17 cellular contexts compared by ENCODE assay signal in the genomic region with DNA sequence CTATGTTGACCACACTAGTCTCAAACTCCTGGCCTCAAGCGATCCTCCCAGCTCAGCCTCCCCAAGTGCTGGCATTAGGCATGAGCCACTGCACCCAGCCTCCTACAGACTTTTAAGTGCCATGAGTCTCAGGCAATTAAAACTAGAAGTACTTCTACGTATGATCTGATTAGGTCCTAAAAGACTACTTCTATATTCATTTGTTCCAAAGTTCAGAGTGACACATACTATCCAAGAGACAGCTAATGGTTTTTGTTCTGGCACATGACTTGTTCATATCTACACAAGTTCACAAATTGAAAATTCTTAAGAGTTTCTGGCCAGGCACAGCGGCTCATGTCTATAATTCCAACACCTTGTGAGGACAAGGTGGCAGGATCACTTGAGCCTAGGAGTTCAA. TPM values are rescaled to one million over a fixed set of nuclear protein-coding genes. Genes with fewer than 3 reads are reported as not detected.
DNase-seq lines count a peak whose midpoint lies in the region; ATAC-seq and TF ChIP-seq lines count a peak whose summit lies in the region.
"Had no signal": no experiment of that assay in that cellular context is flagged by ENCODE, and none has a peak within 500 bp of the region (broad histone marks: within the 10 kb centered on the region; RNA-seq: fewer than 3 reads in every experiment).

No MANE protein-coding gene starts in this region.

- H3K36me3 Mint-ChIP-seq in activated naive CD4-positive, alpha-beta T cell treated with anti-CD3 and anti-CD28 coated beads, Interleukin-2, amount 50 U/mL, for 72 hours, result no peaks in the 10 kb centered on the region
- no peaks in the 10 kb centered on the region for H3K36me3 Mint-ChIP-seq in activated naive CD4-positive, alpha-beta T cell treated with anti-CD3 and anti-CD28 coated beads for 36 hours (ENCODE audit: low read depth)
- H3K36me3 Mint-ChIP-seq in CD4-positive, alpha-beta T cell (ENCODE audit: low read depth), result peaks cover 2% of the 10 kb centered on the region

- CTCF ChIA-PET in activated naive CD4-positive, alpha-beta T cell treated with anti-CD3 and anti-CD28 coated beads for 36 hours (lab: Charles Lee), result interaction anchor here (0.5 to 5.2 kb wide), 2 partner anchors 52 to 183 kb away, joined by 4 to 39 read pairs; a partner anchor contains a TSS
- CTCF ChIA-PET in CD4-positive, alpha-beta T cell (lab: Charles Lee), result no interaction called here

- H3K4me1 ChIP-seq in mucosa of descending colon (ENCODE audit: low read depth) (peaks cover 10% of the 10 kb centered on the region), adrenal gland (replicated peaks in 1 of 2) (peaks cover 21% of the 10 kb centered on the region in 2 donors)
- H3K4me1 ChIP-seq: HAP-1 had no signal

- no peak overlapping the region for H3K4me3 Mint-ChIP-seq in activated naive CD4-positive, alpha-beta T cell treated with anti-CD3 and anti-CD28 coated beads for 36 hours
- H3K4me3 Mint-ChIP-seq in CD4-positive, alpha-beta T cell, result no peak overlapping the region

- ATAC-seq in activated CD4-positive, CD25-positive, alpha-beta regulatory T cell treated with anti-CD3 and anti-CD28 coated beads, Interleukin-2, amount 50 U/mL, for 24 hours, result peak; percentile 56 to 86
- peak; percentile 55 to 83 for ATAC-seq in activated naive CD4-positive, alpha-beta T cell treated with anti-CD3 and anti-CD28 coated beads, Interleukin-2, amount 50 U/mL, for 72 hours
- ATAC-seq in CD4-positive, alpha-beta T cell (ENCODE audit: poor library complexity), result no peak
- ATAC-seq in mucosa of descending colon, result peak; percentile 88

- no peaks in the 10 kb centered on the region for H3K27me3 ChIP-seq in CD4-positive, alpha-beta T cell (ENCODE audit: control insufficient read depth, insufficient read depth, low read length)
- no peaks in the 10 kb centered on the region for H3K27me3 ChIP-seq in adrenal gland

- H3K27ac ChIP-seq in CD4-positive, alpha-beta T cell (ENCODE audit: low read depth, low read length), result no peak overlapping the region
- no peak overlapping the region for H3K27ac ChIP-seq in adrenal gland
- H3K27ac ChIP-seq: C4-2B had no signal

- TF ChIP-seq CTCF in CD4-positive, alpha-beta T cell (IDR thresholded peaks at IDR 0.05), result no peak
- no peak for TF ChIP-seq CTCF in mucosa of descending colon (IDR thresholded peaks at IDR 0.05)
- TF ChIP-seq CTCF in adrenal gland (IDR thresholded peaks at IDR 0.05), result no peak

- no peaks in the 10 kb centered on the region for H3K27me3 Mint-ChIP-seq in activated naive CD4-positive, alpha-beta T cell treated with anti-CD3 and anti-CD28 coated beads for 36 hours (ENCODE audit: low read depth)
- H3K27me3 Mint-ChIP-seq in CD4-positive, alpha-beta T cell, result no peaks in the 10 kb centered on the region

- intact Hi-C loops in activated naive CD4-positive, alpha-beta T cell treated with anti-CD3 and anti-CD28 coated beads for 36 hours (cut with micrococcal nuclease), result no loop called here
- intact Hi-C loops in CD4-positive, alpha-beta T cell (cut with DNase I, micrococcal nuclease), result no loop called here
- intact Hi-C loops in mucosa of descending colon (cut with DNase I, micrococcal nuclease) (no loop called here), adrenal gland (cut with DNase I) (loop anchor here (10.0 kb wide), 2 partner anchors 54 to 64 kb away; a partner anchor contains a TSS)

- H3K4me3 ChIP-seq in mucosa of descending colon, result no peak overlapping the region
- no peak overlapping the region for H3K4me3 ChIP-seq in adrenal gland
- H3K4me3 ChIP-seq: HAP-1 had no signal

- H3K36me3 ChIP-seq in mucosa of descending colon (ENCODE audit: low read depth) (no peaks in the 10 kb centered on the region), adrenal gland (replicated peaks in 1 of 2) (no peaks in the 10 kb centered on the region)
- H3K36me3 ChIP-seq: HAP-1 had no signal

- no peaks in the 10 kb centered on the region for H3K9me3 ChIP-seq in CD4-positive, alpha-beta T cell (ENCODE audit: control insufficient read depth, low read length)
- H3K9me3 ChIP-seq in mucosa of descending colon, result no peaks in the 10 kb centered on the region
- no peaks in the 10 kb centered on the region for H3K9me3 ChIP-seq in adrenal gland (replicated peaks in 1 of 3)
- H3K9me3 ChIP-seq: HAP-1 had no signal

- WGBS in adrenal gland, 4 donors, result 79 to 95% (median 94%) methylated on average over 3 of the region's 3 CpGs

- POLR2A ChIA-PET in CD4-positive, alpha-beta T cell (lab: Charles Lee), result no interaction called here

- no peak for DNase-seq in activated CD4-positive, CD25-positive, alpha-beta regulatory T cell (lab: John Stamatoyannopoulos, UW)
- DNase-seq in activated naive CD4-positive, alpha-beta T cell treated with anti-CD3 and anti-CD28 coated beads, Interleukin-2, amount 50 U/mL, for 72 hours (ENCODE audit: low spot score in 2 of 2), result no peak
- no peak for DNase-seq in activated naive CD4-positive, alpha-beta T cell treated with anti-CD3 and anti-CD28 coated beads for 36 hours
- no peak for DNase-seq in CD4-positive, alpha-beta T cell
- DNase-seq in mucosa of descending colon (no peak), adrenal gland (no peak), globus pallidus (ENCODE audit: low spot score) (no peak)
- DNase-seq: 8988T, Calu3, DND-41, GDM1, MM.1S, NCI-H187 treated with DMSO at 0.1 percent for 48 hours, NCI-H446 had no signal

- no peaks in the 10 kb centered on the region for H3K9me3 Mint-ChIP-seq in activated naive CD4-positive, alpha-beta T cell treated with anti-CD3 and anti-CD28 coated beads, Interleukin-2, amount 50 U/mL, for 72 hours
- H3K9me3 Mint-ChIP-seq in activated naive CD4-positive, alpha-beta T cell treated with anti-CD3 and anti-CD28 coated beads for 36 hours, result no peaks in the 10 kb centered on the region
- H3K9me3 Mint-ChIP-seq in CD4-positive, alpha-beta T cell, result no peaks in the 10 kb centered on the region

- no peak overlapping the region for H3K27ac Mint-ChIP-seq in activated naive CD4-positive, alpha-beta T cell treated with anti-CD3 and anti-CD28 coated beads, Interleukin-2, amount 50 U/mL, for 72 hours
- no peak overlapping the region for H3K27ac Mint-ChIP-seq in activated naive CD4-positive, alpha-beta T cell treated with anti-CD3 and anti-CD28 coated beads for 36 hours
- H3K27ac Mint-ChIP-seq in CD4-positive, alpha-beta T cell, result peak overlapping the region; percentile 53

- no peak for TF ChIP-seq POLR2A in adrenal gland (IDR thresholded peaks at IDR 0.05)

- peaks cover 12% of the 10 kb centered on the region for H3K4me1 Mint-ChIP-seq in activated naive CD4-positive, alpha-beta T cell treated with anti-CD3 and anti-CD28 coated beads for 36 hours (ENCODE audit: low read depth)
- H3K4me1 Mint-ChIP-seq in CD4-positive, alpha-beta T cell (ENCODE audit: low read depth), result peaks cover 6% of the 10 kb centered on the region

RNA-seq across cellular contexts. Expression of a gene that starts 11.7 kb away (rescaled TPM):
- total RNA-seq in activated naive CD4-positive, alpha-beta T cell treated with anti-CD3 and anti-CD28 coated beads, Interleukin-2, amount 50 U/mL, for 72 hours, result 10 to 100 TPM; 45.4 to 79.5 TPM
- 10 to 100 TPM; 76.7 to 91.9 TPM for total RNA-seq in activated naive CD4-positive, alpha-beta T cell treated with anti-CD3 and anti-CD28 coated beads for 36 hours
- 1 to 10 TPM; 6.9 to 8.8 TPM for total RNA-seq in CD4-positive, alpha-beta T cell
- total RNA-seq in mucosa of descending colon, result 10 to 100 TPM in 1 of 3 donors, 1 to 10 TPM in 2; 5.9 to 10.7 (median 8.8) TPM
- 10 to 100 TPM in 1 of 8 donors, 1 to 10 TPM in 7; 4.3 to 15.0 (median 6.8) TPM for total RNA-seq in adrenal gland
- polyA plus RNA-seq in adrenal gland, result 1 to 10 TPM; 1.7 to 7.6 (median 2.2) TPM

RNA-seq across cellular contexts. Expression of a gene that starts 38.3 kb away (rescaled TPM):
- 1 to 10 TPM; 2.7 to 4.0 TPM for total RNA-seq in activated naive CD4-positive, alpha-beta T cell treated with anti-CD3 and anti-CD28 coated beads, Interleukin-2, amount 50 U/mL, for 72 hours
- total RNA-seq in activated naive CD4-positive, alpha-beta T cell treated with anti-CD3 and anti-CD28 coated beads for 36 hours, result 1 to 10 TPM; 2.3 to 3.0 TPM
- 10 to 100 TPM; 45.2 to 45.5 TPM for total RNA-seq in CD4-positive, alpha-beta T cell
- total RNA-seq in mucosa of descending colon (1 to 10 TPM; 4.7 to 9.6 (median 7.2) TPM), adrenal gland (10 to 100 TPM in 2 of 8 donors, 1 to 10 TPM in 6; 2.0 to 11.1 (median 8.3) TPM)
- polyA plus RNA-seq in adrenal gland, result 1 to 10 TPM; 1.3 to 2.7 (median 2.3) TPM

RNA-seq across cellular contexts. Expression of a gene that starts 53.7 kb away (rescaled TPM):
- 10 to 100 TPM in 1 of 2 donors, 1 to 10 TPM in 1; 6.9 to 12.5 TPM for total RNA-seq in activated naive CD4-positive, alpha-beta T cell treated with anti-CD3 and anti-CD28 coated beads, Interleukin-2, amount 50 U/mL, for 72 hours
- total RNA-seq in activated naive CD4-positive, alpha-beta T cell treated with anti-CD3 and anti-CD28 coated beads for 36 hours, result 1 to 10 TPM; 5.1 to 5.6 TPM
- total RNA-seq in CD4-positive, alpha-beta T cell, result 10 to 100 TPM; 27.0 to 27.6 TPM
- total RNA-seq in mucosa of descending colon, result 10 to 100 TPM; 26.2 to 42.5 (median 33.3) TPM
- total RNA-seq in adrenal gland, result 10 to 100 TPM in 5 of 8 donors, 1 to 10 TPM in 3; 3.4 to 17.9 (median 11.0) TPM
- 1 to 10 TPM; 2.8 to 4.1 (median 3.3) TPM for polyA plus RNA-seq in adrenal gland

Comparison
In these comparisons a context has a peak if more than half of its experiments do, and no peak if none do; other contexts are left out.
1. intact Hi-C loops: an anchor here in adrenal gland (10.0 kb wide); none called in activated naive CD4-positive, alpha-beta T cell treated with anti-CD3 and anti-CD28 coated beads for 36 hours, CD4-positive, alpha-beta T cell and mucosa of descending colon.